In the genomic region with DNA sequence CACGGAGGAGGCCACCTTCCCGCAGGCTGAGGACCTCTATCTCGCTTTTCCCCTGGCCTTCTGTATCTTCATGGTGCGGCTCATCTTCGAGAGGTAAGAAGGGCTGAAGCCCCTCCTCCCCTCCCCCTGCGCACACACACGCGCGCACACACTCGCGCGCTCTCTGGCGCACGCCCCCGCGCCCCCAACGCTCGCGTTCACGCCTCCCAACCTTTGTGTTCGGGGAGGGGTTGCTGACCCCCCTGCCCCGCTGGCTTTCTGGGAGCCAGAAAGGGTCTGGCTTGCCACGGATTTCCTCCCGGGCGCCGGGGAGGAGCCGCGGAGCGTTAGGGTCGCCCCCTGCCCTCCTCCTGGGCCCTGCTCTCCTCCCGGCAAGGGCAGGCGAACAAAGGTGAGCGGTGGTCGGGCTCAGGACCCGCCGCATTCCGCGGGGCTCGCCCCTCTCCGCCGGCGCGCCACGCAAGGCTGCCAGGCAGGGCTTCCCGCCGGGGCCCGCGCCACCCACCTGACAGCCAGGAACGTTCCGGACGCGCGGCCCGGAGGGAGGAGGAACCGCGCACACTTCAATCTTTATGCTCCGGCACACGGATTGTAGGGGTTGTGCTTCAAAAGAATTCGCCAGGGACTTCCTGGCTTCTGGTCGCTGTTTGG, we compare ENCODE assay signal across 8 cellular contexts. TPM values are rescaled to one million over a fixed set of nuclear protein-coding genes. Genes with fewer than 3 reads are reported as not detected.
DNase-seq lines count a peak whose midpoint lies in the region; ATAC-seq and TF ChIP-seq lines count a peak whose summit lies in the region.

No MANE protein-coding gene starts in this region.

- no peaks in the 10 kb centered on the region for H3K27me3 ChIP-seq in vagina

- H3K27me3 Mint-ChIP-seq in activated T-cell treated with anti-CD3 and anti-CD28 coated beads, Interleukin-2, amount 50 U/mL, for 4 hours (ENCODE audit: low read depth), result no peaks in the 10 kb centered on the region
- H3K27me3 Mint-ChIP-seq in neural crest cell (ENCODE audit: low read depth), result no peaks in the 10 kb centered on the region

- H3K9me3 ChIP-seq in vagina, result no peaks in the 10 kb centered on the region

- no peak for TF ChIP-seq CTCF in foreskin fibroblast (IDR thresholded peaks at IDR 0.05; ENCODE audit: low read depth, low read length)
- TF ChIP-seq CTCF in neural crest cell (conservative IDR thresholded peaks at IDR 0.05), result no peak
- TF ChIP-seq CTCF in vagina (IDR thresholded peaks at IDR 0.05), result no peak

- ATAC-seq in HG02759 (IDR thresholded peaks at IDR 0.05; ENCODE audit: unreplicated experiment), result peak; percentile 38
- ATAC-seq in activated T-cell treated with anti-CD3 and anti-CD28 coated beads, Interleukin-2, amount 50 U/mL, for 4 hours, result peak; percentile 51 to 60

- H3K36me3 ChIP-seq in vagina, result no peaks in the 10 kb centered on the region

- peaks cover 40% of the 10 kb centered on the region for H3K4me1 Mint-ChIP-seq in activated T-cell treated with anti-CD3 and anti-CD28 coated beads, Interleukin-2, amount 50 U/mL, for 4 hours (ENCODE audit: low read depth)
- H3K4me1 Mint-ChIP-seq in neural crest cell, result peaks cover 32% of the 10 kb centered on the region

- H3K9me3 Mint-ChIP-seq in activated T-cell treated with anti-CD3 and anti-CD28 coated beads, Interleukin-2, amount 50 U/mL, for 4 hours, result no peaks in the 10 kb centered on the region
- no peaks in the 10 kb centered on the region for H3K9me3 Mint-ChIP-seq in neural crest cell

- TF ChIP-seq POLR2A in vagina (IDR thresholded peaks at IDR 0.05), result no peak

- peak overlapping the region; percentile 89 for H3K27ac ChIP-seq in vagina

- H3K4me3 ChIP-seq in foreskin fibroblast (ENCODE audit: low read depth in 1 of 2, low read length in 2 of 2) (peak overlapping the region; percentile 85 to 97), vagina (peak overlapping the region; percentile 66 to 99)

- H3K27ac Mint-ChIP-seq in neural crest cell (ENCODE audit: unreplicated experiment), result peak overlapping the region; percentile 64

- H3K4me1 ChIP-seq in vagina, result peaks cover 32% of the 10 kb centered on the region

- H3K4me3 Mint-ChIP-seq in activated T-cell treated with anti-CD3 and anti-CD28 coated beads, Interleukin-2, amount 50 U/mL, for 4 hours, result peak overlapping the region; percentile 85
- H3K4me3 Mint-ChIP-seq in neural crest cell, result peak overlapping the region; percentile 88

- intact Hi-C loops in vagina (cut with DNase I), result loop anchor here (5.0 to 10.0 kb wide), 2 partner anchors 71 to 168 kb away; no protein-coding TSS in a partner anchor

- DNase-seq in stimulated activated naive CD4-positive, alpha-beta T cell (lab: John Stamatoyannopoulos, UW), result peak; percentile 7 to 50 (median 38)
- no peak for DNase-seq in stimulated activated naive CD4-positive, alpha-beta T cell treated with Interleukin-2 at 50 U/mL for 16 hours (lab: John Stamatoyannopoulos, UW)
- DNase-seq in NCI-H2029 treated with DMSO at 0.1 percent for 48 hours (lab: John Stamatoyannopoulos, UW) (peak; percentile 37), foreskin fibroblast (peak; percentile 26 to 68), neural crest cell (ENCODE audit: low read depth, low spot score) (peak; percentile 45), vagina (ENCODE audit: extremely low spot score in 2 of 2) (no peak)
- peak; percentile 51 for DNase-seq in activated T-cell treated with anti-CD3 and anti-CD28 coated beads, Interleukin-2, amount 50 U/mL, for 4 hours

- H3K36me3 Mint-ChIP-seq in activated T-cell treated with anti-CD3 and anti-CD28 coated beads, Interleukin-2, amount 50 U/mL, for 4 hours (ENCODE audit: insufficient read depth), result no peaks in the 10 kb centered on the region
- H3K36me3 Mint-ChIP-seq in neural crest cell (ENCODE audit: low read depth), result no peaks in the 10 kb centered on the region

RNA-seq across cellular contexts. Expression of a gene that starts 0.6 kb away (rescaled TPM):
- 10 to 100 TPM; 14.1 to 17.2 (median 16.7) TPM for total RNA-seq in activated T-cell treated with anti-CD3 and anti-CD28 coated beads, Interleukin-2, amount 50 U/mL, for 4 hours
- total RNA-seq in neural crest cell (27.2 and 27.4 TPM in 2 replicates), vagina (27.7 TPM)

Comparison
In these comparisons a context has a peak if more than half of its experiments do, and no peak if none do; other contexts are left out.
1. DNase-seq: peak in stimulated activated naive CD4-positive, alpha-beta T cell (6 of 6), NCI-H2029 treated with DMSO at 0.1 percent for 48 hours (single experiment), activated T-cell treated with anti-CD3 and anti-CD28 coated beads, Interleukin-2, amount 50 U/mL, for 4 hours (single experiment), foreskin fibroblast (2 of 2) and neural crest cell (single experiment); none in stimulated activated naive CD4-positive, alpha-beta T cell treated with Interleukin-2 at 50 U/mL for 16 hours (single experiment) and vagina (0 of 2).